In genomic region chr17:73045722-73046121, GRCh38 we compare ENCODE assay signal across 18 cellular contexts.
"Had no signal": no experiment of that assay in that cellular context is flagged by ENCODE, and none has a peak within 500 bp of the region (broad histone marks: within the 10 kb centered on the region; RNA-seq: fewer than 3 reads in every experiment).

No MANE protein-coding gene starts in this region.

- ATAC-seq: activated CD8-positive, alpha-beta T cell treated with anti-CD3 and anti-CD28 coated beads for 36 hours; activated naive CD4-positive, alpha-beta T cell treated with anti-CD3 and anti-CD28 coated beads, Interleukin-2, amount 50 U/mL, for 72 hours; foreskin keratinocyte; natural killer cell treated with Interleukin-12 subunit alpha and Interleukin-12 subunit beta and Interleukin-15 and Interleukin-18, amount 100 ng/mL, for 72 hours; right lobe of liver had no signal

- H3K9me3 Mint-ChIP-seq: natural killer cell treated with Interleukin-12 subunit alpha and Interleukin-12 subunit beta and Interleukin-15 and Interleukin-18, amount 100 ng/mL, for 72 hours had no signal

- DNase-seq: activated B cell treated with CpG ODN at 0.5 μM for 24 hours; activated CD4-positive, alpha-beta T cell treated with anti-CD3 and anti-CD28 coated beads for 48 hours; activated CD8-positive, alpha-beta T cell treated with anti-CD3 and anti-CD28 coated beads for 36 hours; activated effector memory CD4-positive, alpha-beta T cell treated with anti-CD3 and anti-CD28 coated beads, Interleukin-2, amount 50 U/mL, for 16 hours; activated T-cell treated with anti-CD3 and anti-CD28 coated beads, Interleukin-2, amount 50 U/mL, for 48 hours; central memory CD4-positive, alpha-beta T cell; effector CD8-positive, alpha-beta T cell; foreskin keratinocyte; glutamatergic neuron; kidney glomerular epithelial cell; mesenchymal stem cell; occipital lobe; psoas muscle; right lobe of liver; uterus had no signal

- H3K27me3 Mint-ChIP-seq: activated B cell treated with CpG ODN at 0.5 μM for 24 hours; activated CD8-positive, alpha-beta T cell treated with anti-CD3 and anti-CD28 coated beads for 36 hours; natural killer cell treated with Interleukin-12 subunit alpha and Interleukin-12 subunit beta and Interleukin-15 and Interleukin-18, amount 100 ng/mL, for 72 hours; stimulated activated naive CD8-positive, alpha-beta T cell treated with anti-CD3 and anti-CD28 coated beads, Interleukin-15, Interleukin-2, amounts not matched to agents 100 ng/mL and 50 ng/mL, for 24 hours had no signal

- H3K27ac Mint-ChIP-seq: activated B cell treated with CpG ODN at 0.5 μM for 24 hours; activated CD8-positive, alpha-beta T cell treated with anti-CD3 and anti-CD28 coated beads for 36 hours; activated naive CD4-positive, alpha-beta T cell treated with anti-CD3 and anti-CD28 coated beads, Interleukin-2, amount 50 U/mL, for 72 hours; natural killer cell treated with Interleukin-12 subunit alpha and Interleukin-12 subunit beta and Interleukin-15 and Interleukin-18, amount 100 ng/mL, for 72 hours; stimulated activated naive CD8-positive, alpha-beta T cell treated with anti-CD3 and anti-CD28 coated beads, Interleukin-15, Interleukin-2, amounts not matched to agents 100 ng/mL and 50 ng/mL, for 24 hours had no signal

- H3K4me3 Mint-ChIP-seq: activated B cell treated with CpG ODN at 0.5 μM for 24 hours; activated CD8-positive, alpha-beta T cell treated with anti-CD3 and anti-CD28 coated beads for 36 hours; natural killer cell treated with Interleukin-12 subunit alpha and Interleukin-12 subunit beta and Interleukin-15 and Interleukin-18, amount 100 ng/mL, for 72 hours; stimulated activated naive CD8-positive, alpha-beta T cell treated with anti-CD3 and anti-CD28 coated beads, Interleukin-15, Interleukin-2, amounts not matched to agents 100 ng/mL and 50 ng/mL, for 24 hours had no signal

- H3K27ac ChIP-seq: foreskin keratinocyte, psoas muscle, right lobe of liver, uterus had no signal
